In genomic region chr2:231462729-231463465, GRCh38 we compare ENCODE assay signal across 8 cellular contexts. TPM values are rescaled to one million over a fixed set of nuclear protein-coding genes. Genes with fewer than 3 reads are reported as not detected.
A peak's percentile ranks its signal among the peaks of the same experiment; 100 is the strongest.
DNase-seq lines count a peak whose midpoint lies in the region; ATAC-seq and TF ChIP-seq lines count a peak whose summit lies in the region.

No MANE protein-coding gene starts in this region.

- no peak for DNase-seq in activated T-cell treated with anti-CD3 and anti-CD28 coated beads, Interleukin-2, amount 50 U/mL, for 72 hours
- no peak for DNase-seq in activated T-cell treated with anti-CD3 and anti-CD28 coated beads, Interleukin-2, amount 50 U/mL, for 48 hours
- DNase-seq in astrocyte of the cerebellum (ENCODE audit: low read depth), result no peak
- no peak for DNase-seq in lower leg skin (ENCODE audit: low spot score in 2 of 2)
- no peak for DNase-seq in type B pancreatic cell (ENCODE audit: extremely low spot score, unreplicated experiment)
- DNase-seq in NK-92 treated with Interleukin-12 subunit alpha and Interleukin-12 subunit beta, amount 100 ng/mL, for 24 hours (lab: John Stamatoyannopoulos, UW), result no peak

- H3K4me3 ChIP-seq in astrocyte of the cerebellum (ENCODE audit: low read depth, low read length) (peak overlapping the region; percentile 79), lower leg skin (ENCODE audit: low read depth, poor library complexity, severe bottlenecking) (peak overlapping the region; percentile 77)

- H3K4me3 Mint-ChIP-seq in activated T-cell treated with anti-CD3 and anti-CD28 coated beads, Interleukin-2, amount 50 U/mL, for 72 hours, result peak overlapping the region; percentile 95 to 97
- H3K4me3 Mint-ChIP-seq in type B pancreatic cell, result peak overlapping the region; percentile 90

- TF ChIP-seq POLR2A in lower leg skin (IDR thresholded peaks at IDR 0.05), result no peak

- TF ChIP-seq CTCF in astrocyte of the cerebellum (IDR thresholded peaks at IDR 0.05; ENCODE audit: low read depth, low read length, missing control alignments) (no peak), lower leg skin (IDR thresholded peaks at IDR 0.05) (no peak), type B pancreatic cell (conservative IDR thresholded peaks at IDR 0.05) (no peak)

- intact Hi-C loops in lower leg skin (cut with DNase I; ENCODE audit: low total_unique reads), result no loop called here

- H3K27me3 Mint-ChIP-seq in activated T-cell treated with anti-CD3 and anti-CD28 coated beads, Interleukin-2, amount 50 U/mL, for 72 hours (ENCODE audit: low read depth), result no peaks in the 10 kb centered on the region
- H3K27me3 Mint-ChIP-seq in type B pancreatic cell, result no peaks in the 10 kb centered on the region

- 7 to 11% methylated on average over 4 of the region's 4 CpGs for WGBS in lower leg skin, 2 donors

- in situ Hi-C loops in astrocyte of the cerebellum (cut with HindIII; ENCODE audit: low sequenced_read_pairs), result no loop called here

- peaks cover 72% of the 10 kb centered on the region for H3K4me1 Mint-ChIP-seq in activated T-cell treated with anti-CD3 and anti-CD28 coated beads, Interleukin-2, amount 50 U/mL, for 72 hours (ENCODE audit: low read depth)
- H3K4me1 Mint-ChIP-seq in type B pancreatic cell (ENCODE audit: unreplicated experiment), result peaks cover 28% of the 10 kb centered on the region

- H3K9me3 Mint-ChIP-seq in activated T-cell treated with anti-CD3 and anti-CD28 coated beads, Interleukin-2, amount 50 U/mL, for 72 hours, result no peaks in the 10 kb centered on the region
- no peaks in the 10 kb centered on the region for H3K9me3 Mint-ChIP-seq in type B pancreatic cell

- peak overlapping the region; percentile 93 for H3K27ac Mint-ChIP-seq in activated T-cell treated with anti-CD3 and anti-CD28 coated beads, Interleukin-2, amount 50 U/mL, for 72 hours
- peak overlapping the region; percentile 99 for H3K27ac Mint-ChIP-seq in type B pancreatic cell

- ATAC-seq in activated T-cell treated with anti-CD3 and anti-CD28 coated beads, Interleukin-2, amount 50 U/mL, for 72 hours (replicated peaks in 1 of 2), result no peak
- no peak for ATAC-seq in GM18868 (IDR thresholded peaks at IDR 0.05; ENCODE audit: unreplicated experiment)
- no peak for ATAC-seq in GM18870 (IDR thresholded peaks at IDR 0.05; ENCODE audit: unreplicated experiment)

- H3K36me3 Mint-ChIP-seq in activated T-cell treated with anti-CD3 and anti-CD28 coated beads, Interleukin-2, amount 50 U/mL, for 72 hours (ENCODE audit: insufficient read depth in 2 of 2), result peaks cover 32 to 56% of the 10 kb centered on the region in 2 donors
- peaks cover 46% of the 10 kb centered on the region for H3K36me3 Mint-ChIP-seq in type B pancreatic cell

RNA-seq across cellular contexts. Expression of gene NCL, which starts 1.4 kb away (rescaled TPM):
- total RNA-seq in activated T-cell treated with anti-CD3 and anti-CD28 coated beads, Interleukin-2, amount 50 U/mL, for 72 hours, result 100 to 1,000 TPM; 501 to 656 TPM
- total RNA-seq in lower leg skin, result 100 to 1,000 TPM in 3 of 4 donors, 10 to 100 TPM in 1; 82.4 to 145 (median 115) TPM
- total RNA-seq in type B pancreatic cell (ENCODE audit: low replicate concordance), result 499 and 709 TPM in 2 replicates
